17 cellular contexts compared by ENCODE assay signal in genomic region chr2:202016579-202017227, GRCh38. TPM values are rescaled to one million over a fixed set of nuclear protein-coding genes. Genes with fewer than 3 reads are reported as not detected.
DNase-seq lines count a peak whose midpoint lies in the region; ATAC-seq and TF ChIP-seq lines count a peak whose summit lies in the region.
"Had no signal": no experiment of that assay in that cellular context is flagged by ENCODE, and none has a peak within 500 bp of the region (broad histone marks: within the 10 kb centered on the region; RNA-seq: fewer than 3 reads in every experiment).

No MANE protein-coding gene starts in this region.

- intact Hi-C loops in left cardiac atrium (cut with DNase I) = no loop called here

- ATAC-seq in GM23338 = 0 out of 3 replicates have a peak, but pooled peaks have one; percentile 21
- peak; percentile 67 to 86 for ATAC-seq in left cardiac atrium
- ATAC-seq: Panc1 had no signal

- DNase-seq in GM23338 (ENCODE audit: low spot score) = no peak
- DNase-seq in NCI-H69 (lab: John Stamatoyannopoulos, UW) = peak; percentile 6
- peak; percentile 39 for DNase-seq in left cardiac atrium
- DNase-seq in neural progenitor cell (ENCODE audit: low spot score) = no peak
- DNase-seq in type B pancreatic cell (ENCODE audit: extremely low spot score, unreplicated experiment) = no peak
- DNase-seq in activated CD8-positive, alpha-beta memory T cell treated with anti-CD3 and anti-CD28 coated beads for 24 hours = no peak
- no peak for DNase-seq in GM20000 (ENCODE audit: low spot score)
- DNase-seq in NCI-H1417 (lab: John Stamatoyannopoulos, UW) = no peak
- DNase-seq: AML-193; CD4-positive, alpha-beta T cell; GOT3; KBM-7; NCI-H1436; NCI-H2029; NCI-H510A treated with DMSO at 0.1 percent for 48 hours had no signal

- H3K36me3 Mint-ChIP-seq in GM23338 (ENCODE audit: low read depth) (no peaks in the 10 kb centered on the region), neural progenitor cell (no peaks in the 10 kb centered on the region), type B pancreatic cell (no peaks in the 10 kb centered on the region)

- no peak overlapping the region for H3K4me3 Mint-ChIP-seq in GM23338
- peak overlapping the region; percentile 38 for H3K4me3 Mint-ChIP-seq in neural progenitor cell
- no peak overlapping the region for H3K4me3 Mint-ChIP-seq in type B pancreatic cell
- H3K4me3 Mint-ChIP-seq: CD4-positive, alpha-beta T cell had no signal

- H3K36me3 ChIP-seq in GM23338 (ENCODE audit: insufficient read depth) (no peaks in the 10 kb centered on the region), neural progenitor cell (no peaks in the 10 kb centered on the region)

- peaks cover 22% of the 10 kb centered on the region for H3K4me1 Mint-ChIP-seq in GM23338
- H3K4me1 Mint-ChIP-seq in neural progenitor cell = peaks cover 28% of the 10 kb centered on the region
- H3K4me1 Mint-ChIP-seq in type B pancreatic cell (ENCODE audit: unreplicated experiment) = peaks cover 19% of the 10 kb centered on the region

- H3K27ac ChIP-seq in GM23338 (ENCODE audit: low read depth) (no peak overlapping the region), neural progenitor cell (no peak overlapping the region)
- H3K27ac ChIP-seq: SK-N-MC had no signal

- H2AFZ ChIP-seq in GM23338 (no peak overlapping the region), neural progenitor cell (replicated peaks) (no peak overlapping the region)

- no peaks in the 10 kb centered on the region for H3K79me2 ChIP-seq in GM23338 (replicated peaks; ENCODE audit: insufficient read depth)
- H3K79me2 ChIP-seq in neural progenitor cell (ENCODE audit: low read depth) = no peaks in the 10 kb centered on the region

- no peaks in the 10 kb centered on the region for H3K9me3 Mint-ChIP-seq in GM23338
- no peaks in the 10 kb centered on the region for H3K9me3 Mint-ChIP-seq in neural progenitor cell
- no peaks in the 10 kb centered on the region for H3K9me3 Mint-ChIP-seq in type B pancreatic cell
- H3K9me3 Mint-ChIP-seq: CD4-positive, alpha-beta T cell had no signal

- H3K4me2 ChIP-seq in GM23338 = peak overlapping the region; percentile 29; the same call in 1 of the 2 replicates
- no peak overlapping the region for H3K4me2 ChIP-seq in neural progenitor cell

- H3F3A ChIP-seq in GM23338 (replicated peaks; ENCODE audit: low read depth) (no peaks in the 10 kb centered on the region), neural progenitor cell (ENCODE audit: low read depth) (peaks cover 28% of the 10 kb centered on the region)

- H3K27ac Mint-ChIP-seq in GM23338 (no peak overlapping the region), neural progenitor cell (no peak overlapping the region), type B pancreatic cell (no peak overlapping the region)
- H3K27ac Mint-ChIP-seq: CD4-positive, alpha-beta T cell had no signal

- H4K20me1 ChIP-seq in GM23338 (replicated peaks; ENCODE audit: insufficient read depth) (no peaks in the 10 kb centered on the region), neural progenitor cell (ENCODE audit: low read depth) (no peaks in the 10 kb centered on the region)

- no peaks in the 10 kb centered on the region; the same call in 1 of the 2 replicates for H3K9me2 ChIP-seq in GM23338 (ENCODE audit: insufficient read depth)

- H3K4me3 ChIP-seq in GM23338 = no peak overlapping the region
- H3K4me3 ChIP-seq in neural progenitor cell = no peak overlapping the region
- H3K4me3 ChIP-seq: SK-N-MC had no signal

- H3K9me3 ChIP-seq in neural progenitor cell (ENCODE audit: low read depth) = no peaks in the 10 kb centered on the region

- TF ChIP-seq CTCF in GM23338 (conservative IDR thresholded peaks at IDR 0.05; ENCODE audit: low read depth in 2 of 2) = no peak
- TF ChIP-seq CTCF in neural progenitor cell (IDR thresholded peaks at IDR 0.05) = no peak
- TF ChIP-seq CTCF in type B pancreatic cell (conservative IDR thresholded peaks at IDR 0.05) = no peak
- no peak for TF ChIP-seq CTCF in GM20000 (IDR thresholded peaks at IDR 0.05; ENCODE audit: extremely low read depth, missing control alignments)

- H3K27me3 ChIP-seq in GM23338 (ENCODE audit: insufficient read depth) (no peaks in the 10 kb centered on the region), neural progenitor cell (no peaks in the 10 kb centered on the region)

- H3K27me3 Mint-ChIP-seq in GM23338 (ENCODE audit: insufficient read depth, low read depth, poor library complexity) = no peaks in the 10 kb centered on the region
- H3K27me3 Mint-ChIP-seq in neural progenitor cell (ENCODE audit: insufficient read depth, low read depth) = peaks cover 12% of the 10 kb centered on the region
- H3K27me3 Mint-ChIP-seq in type B pancreatic cell = peaks cover 3% of the 10 kb centered on the region

- H3K9ac ChIP-seq in neural progenitor cell = no peak overlapping the region

- peaks cover 34% of the 10 kb centered on the region for H3K4me1 ChIP-seq in GM23338 (ENCODE audit: insufficient read depth)
- H3K4me1 ChIP-seq in neural progenitor cell = peaks cover 32% of the 10 kb centered on the region

TF ChIP-seq in GM23338, 12 proteins besides CTCF, POLR2A, EP300 and RAD21 (continues in another document):
- no peak for TF ChIP-seq ETS1 (IDR thresholded peaks at IDR 0.05)
- TF ChIP-seq REST (IDR thresholded peaks at IDR 0.05; ENCODE audit: unreplicated experiment) = no peak

RNA-seq across cellular contexts. Expression of gene FZD7, which starts 17.0 kb away (rescaled TPM):
- total RNA-seq in GM23338 (2014; rRNA removed; shearing (Covaris generic)) = 404 and 435 TPM in 2 replicates
- 164 and 188 TPM in 2 replicates for polyA plus RNA-seq in GM23338 (2016; fragmentation: Nextera tagmentation; extraction: Ambion mirVana)
- total RNA-seq in left cardiac atrium (10 to 100 TPM; 12.2 to 18.9 TPM), neural progenitor cell (ENCODE audit: low replicate concordance) (79.4 and 106 TPM in 2 replicates), type B pancreatic cell (ENCODE audit: low replicate concordance) (50.0 and 68.6 TPM in 2 replicates)

RNA-seq across cellular contexts. Expression of gene KIAA2012, which starts 56.4 kb away (rescaled TPM):
- 0.03 TPM in 1 of 2 replicates, not detected in the other for total RNA-seq in GM23338 (2014; rRNA removed; shearing (Covaris generic))
- polyA plus RNA-seq in GM23338 (2016; fragmentation: Nextera tagmentation; extraction: Ambion mirVana) = 0.07 and 0.08 TPM in 2 replicates
- total RNA-seq in left cardiac atrium = not detected
- not detected in 2 replicates for total RNA-seq in neural progenitor cell (ENCODE audit: low replicate concordance)
- total RNA-seq in type B pancreatic cell (ENCODE audit: low replicate concordance) = 0.12 and 1.3 TPM in 2 replicates
- total RNA-seq: CD4-positive, alpha-beta T cell had no signal

Comparison
In these comparisons a context has a peak if more than half of its experiments do, and no peak if none do; other contexts are left out.
1. DNase-seq: peak in NCI-H69 (single experiment) and left cardiac atrium (single experiment); none in GM23338 (single experiment), neural progenitor cell (single experiment), type B pancreatic cell (single experiment), activated CD8-positive, alpha-beta memory T cell treated with anti-CD3 and anti-CD28 coated beads for 24 hours (single experiment), GM20000 (single experiment) and NCI-H1417 (0 of 3).